ENCODE assay signal across 11 cellular contexts in genomic region chr2:275457-275856, GRCh38. TPM values are rescaled to one million over a fixed set of nuclear protein-coding genes. Genes with fewer than 3 reads are reported as not detected.
DNase-seq lines count a peak whose midpoint lies in the region; ATAC-seq and TF ChIP-seq lines count a peak whose summit lies in the region.
"Had no signal": no experiment of that assay in that cellular context is flagged by ENCODE, and none has a peak within 500 bp of the region (broad histone marks: within the 10 kb centered on the region; RNA-seq: fewer than 3 reads in every experiment).

No MANE protein-coding gene starts in this region.

- intact Hi-C loops in activated T-helper 1 cell treated with anti-CD3 and anti-CD28 coated beads, Interleukin-12 subunit alpha, Interleukin-12 subunit beta, Interleukin-2, Interleukin-4 antibody, amounts not matched to agents 30 ng/mL and 10 ng/mL and 1 ng/mL, durations not matched to agents 14 hours and 24 hours and 36 hours (cut with micrococcal nuclease) = no loop called here
- intact Hi-C loops in adrenal gland (cut with DNase I) = no loop called here

- no peak overlapping the region for H3K27ac Mint-ChIP-seq in activated T-helper 1 cell treated with anti-CD3 and anti-CD28 coated beads, Interleukin-12 subunit alpha, Interleukin-12 subunit beta, Interleukin-2, Interleukin-4 antibody, amounts not matched to agents 30 ng/mL and 10 ng/mL and 1 ng/mL, durations not matched to agents 14 hours and 24 hours and 36 hours
- H3K27ac Mint-ChIP-seq: activated naive CD8-positive, alpha-beta T cell had no signal

- no peak overlapping the region for H3K27ac ChIP-seq in adrenal gland

- H3K36me3 Mint-ChIP-seq in activated T-helper 1 cell treated with anti-CD3 and anti-CD28 coated beads, Interleukin-12 subunit alpha, Interleukin-12 subunit beta, Interleukin-2, Interleukin-4 antibody, amounts not matched to agents 30 ng/mL and 10 ng/mL and 1 ng/mL, durations not matched to agents 14 hours and 24 hours and 36 hours (ENCODE audit: low read depth) = peaks cover 42% of the 10 kb centered on the region

- H3K4me1 ChIP-seq in adrenal gland (replicated peaks in 1 of 2) = peaks cover 13 to 19% of the 10 kb centered on the region in 2 donors

- no peak for TF ChIP-seq CTCF in adrenal gland (IDR thresholded peaks at IDR 0.05)

- in situ Hi-C loops in KBM-7 (cut with MboI; ENCODE audit: low pct_unique_long_range_greater_than_20kb, low sequenced_read_pairs) = no loop called here

- no peaks in the 10 kb centered on the region for H3K27me3 Mint-ChIP-seq in activated T-helper 1 cell treated with anti-CD3 and anti-CD28 coated beads, Interleukin-12 subunit alpha, Interleukin-12 subunit beta, Interleukin-2, Interleukin-4 antibody, amounts not matched to agents 30 ng/mL and 10 ng/mL and 1 ng/mL, durations not matched to agents 14 hours and 24 hours and 36 hours (ENCODE audit: insufficient read depth)
- H3K27me3 Mint-ChIP-seq: activated naive CD8-positive, alpha-beta T cell had no signal

- no peak overlapping the region for H3K4me3 Mint-ChIP-seq in activated T-helper 1 cell treated with anti-CD3 and anti-CD28 coated beads, Interleukin-12 subunit alpha, Interleukin-12 subunit beta, Interleukin-2, Interleukin-4 antibody, amounts not matched to agents 30 ng/mL and 10 ng/mL and 1 ng/mL, durations not matched to agents 14 hours and 24 hours and 36 hours
- H3K4me3 Mint-ChIP-seq: activated naive CD8-positive, alpha-beta T cell; neural crest cell had no signal

- peaks cover 0 to 31% of the 10 kb centered on the region in 2 donors for H3K36me3 ChIP-seq in adrenal gland (replicated peaks in 1 of 2)

- ATAC-seq in GM19372 (IDR thresholded peaks at IDR 0.05; ENCODE audit: low read depth, unreplicated experiment) (peak; percentile 91), HG02884 (IDR thresholded peaks at IDR 0.05; ENCODE audit: unreplicated experiment) (peak; percentile 96)
- ATAC-seq: K562 had no signal

- WGBS in adrenal gland, 4 donors = 71 to 79% (median 74%) methylated on average over 6 of the region's 6 CpGs

- H3K4me1 Mint-ChIP-seq in activated T-helper 1 cell treated with anti-CD3 and anti-CD28 coated beads, Interleukin-12 subunit alpha, Interleukin-12 subunit beta, Interleukin-2, Interleukin-4 antibody, amounts not matched to agents 30 ng/mL and 10 ng/mL and 1 ng/mL, durations not matched to agents 14 hours and 24 hours and 36 hours (ENCODE audit: low read depth) = peaks cover 10% of the 10 kb centered on the region
- H3K4me1 Mint-ChIP-seq: neural crest cell had no signal

- peak; percentile 25 for DNase-seq in CD1c-positive myeloid dendritic cell (ENCODE audit: extremely low spot score)
- DNase-seq in KBM-7 = peak; percentile 35
- DNase-seq in activated T-helper 1 cell treated with anti-CD3 and anti-CD28 coated beads, Interleukin-12 subunit alpha, Interleukin-12 subunit beta, Interleukin-2, Interleukin-4 antibody, amounts not matched to agents 30 ng/mL and 10 ng/mL and 1 ng/mL, durations not matched to agents 14 hours and 24 hours and 36 hours (ENCODE audit: low spot score) = no peak
- no peak for DNase-seq in foreskin melanocyte
- no peak for DNase-seq in adrenal gland
- no peak for DNase-seq in DMS153 (lab: John Stamatoyannopoulos, UW)

- H3K9me3 ChIP-seq in adrenal gland (replicated peaks in 1 of 3) = no peaks in the 10 kb centered on the region

- TF ChIP-seq POLR2A in adrenal gland (IDR thresholded peaks at IDR 0.05) = no peak

- H3K9me3 Mint-ChIP-seq in activated T-helper 1 cell treated with anti-CD3 and anti-CD28 coated beads, Interleukin-12 subunit alpha, Interleukin-12 subunit beta, Interleukin-2, Interleukin-4 antibody, amounts not matched to agents 30 ng/mL and 10 ng/mL and 1 ng/mL, durations not matched to agents 14 hours and 24 hours and 36 hours = no peaks in the 10 kb centered on the region
- H3K9me3 Mint-ChIP-seq: neural crest cell had no signal

- H3K4me3 ChIP-seq in adrenal gland = no peak overlapping the region
- H3K4me3 ChIP-seq: K562 had no signal

- no peaks in the 10 kb centered on the region for H3K27me3 ChIP-seq in adrenal gland

RNA-seq across cellular contexts. Expression of gene ACP1, which starts 10.7 kb away (rescaled TPM):
- total RNA-seq in activated T-helper 1 cell treated with anti-CD3 and anti-CD28 coated beads, Interleukin-12 subunit alpha, Interleukin-12 subunit beta, Interleukin-2, Interleukin-4 antibody, amounts not matched to agents 30 ng/mL and 10 ng/mL and 1 ng/mL, durations not matched to agents 14 hours and 24 hours and 36 hours = 124 and 133 TPM in 2 replicates
- total RNA-seq in adrenal gland = 100 to 1,000 TPM; 133 to 303 (median 161) TPM
- polyA plus RNA-seq in adrenal gland = 100 to 1,000 TPM in 1 of 3 donors, 10 to 100 TPM in 2; 59.5 to 314 (median 81.0) TPM

RNA-seq across cellular contexts. Expression of gene SH3YL1, which starts 11.6 kb away (rescaled TPM):
- 18.4 and 20.1 TPM in 2 replicates for total RNA-seq in activated T-helper 1 cell treated with anti-CD3 and anti-CD28 coated beads, Interleukin-12 subunit alpha, Interleukin-12 subunit beta, Interleukin-2, Interleukin-4 antibody, amounts not matched to agents 30 ng/mL and 10 ng/mL and 1 ng/mL, durations not matched to agents 14 hours and 24 hours and 36 hours
- 100 to 1,000 TPM in 1 of 8 donors, 10 to 100 TPM in 7; 43.6 to 106 (median 92.6) TPM for total RNA-seq in adrenal gland
- polyA plus RNA-seq in adrenal gland = 100 to 1,000 TPM in 1 of 3 donors, 10 to 100 TPM in 2; 70.9 to 108 (median 81.0) TPM

RNA-seq across cellular contexts. Expression of gene ALKAL2, which starts 12.4 kb away (rescaled TPM):
- 0.18 TPM in 1 of 2 replicates, not detected in the other for total RNA-seq in activated T-helper 1 cell treated with anti-CD3 and anti-CD28 coated beads, Interleukin-12 subunit alpha, Interleukin-12 subunit beta, Interleukin-2, Interleukin-4 antibody, amounts not matched to agents 30 ng/mL and 10 ng/mL and 1 ng/mL, durations not matched to agents 14 hours and 24 hours and 36 hours
- total RNA-seq in adrenal gland = 100 to 1,000 TPM in 6 of 8 donors, 10 to 100 TPM in 2; 59.0 to 316 (median 151) TPM
- polyA plus RNA-seq in adrenal gland = 100 to 1,000 TPM in 2 of 3 donors, 10 to 100 TPM in 1; 78.8 to 146 (median 136) TPM
- total RNA-seq: K562 had no signal
- polyA plus RNA-seq: K562 had no signal

Comparison
In these comparisons a context has a peak if more than half of its experiments do, and no peak if none do; other contexts are left out.
1. DNase-seq: peak in CD1c-positive myeloid dendritic cell (single experiment) and KBM-7 (single experiment); none in activated T-helper 1 cell treated with anti-CD3 and anti-CD28 coated beads, Interleukin-12 subunit alpha, Interleukin-12 subunit beta, Interleukin-2, Interleukin-4 antibody, amounts not matched to agents 30 ng/mL and 10 ng/mL and 1 ng/mL, durations not matched to agents 14 hours and 24 hours and 36 hours (single experiment), foreskin melanocyte (single experiment), adrenal gland (0 of 7) and DMS153 (single experiment).
2. RNA of gene ALKAL2, which starts 12.4 kb away (total RNA-seq): 59.0 to 316 TPM in adrenal gland; 0.18 TPM in activated T-helper 1 cell treated with anti-CD3 and anti-CD28 coated beads, Interleukin-12 subunit alpha, Interleukin-12 subunit beta, Interleukin-2, Interleukin-4 antibody, amounts not matched to agents 30 ng/mL and 10 ng/mL and 1 ng/mL, durations not matched to agents 14 hours and 24 hours and 36 hours; every median in the first group is over 10 times any median in the second.